Comparison of ENCODE assay signal across 8 cellular contexts in the genomic region with DNA sequence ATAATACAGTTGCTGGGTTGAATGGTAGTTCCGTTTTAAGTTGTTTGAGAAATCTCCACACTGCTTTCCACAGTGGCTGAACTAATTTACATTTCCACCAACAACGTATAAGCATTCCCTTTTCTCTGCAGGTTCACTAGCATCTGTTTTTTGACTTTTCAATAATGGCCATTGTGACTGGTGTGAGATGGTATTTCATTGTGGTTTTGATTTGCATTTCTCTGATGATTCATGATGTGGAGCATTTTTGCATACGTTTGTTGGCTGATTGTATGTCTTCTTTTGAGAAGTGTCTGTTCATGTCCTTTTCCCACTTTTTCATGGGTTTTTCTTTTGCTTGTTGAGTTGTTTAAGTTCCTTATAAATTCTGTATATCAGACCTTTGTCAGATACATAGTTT.
DNase-seq lines count a peak whose midpoint lies in the region; ATAC-seq, FAIRE-seq and TF ChIP-seq lines count a peak whose summit lies in the region.
"Not testable (repeated sequence)": the region's sequence is repeated elsewhere in the genome, so short reads cannot be mapped to it uniquely, and the experiment has no call there.

No MANE protein-coding gene starts in this region.

- not testable (repeated sequence) for H3K4me3 Mint-ChIP-seq in activated T-helper 17 cell treated with anti-CD3 and anti-CD28 coated beads, Interleukin-2, amount 50 U/mL, for 72 hours
- H3K4me3 Mint-ChIP-seq in progenitor cell of endocrine pancreas (ENCODE audit: low read depth), result peak overlapping the region; percentile 20

- intact Hi-C loops in PC-3 (cut with micrococcal nuclease), result not testable (repeated sequence)

- H3K9me3 ChIP-seq in Karpas-422 (ENCODE audit: low read length); PC-3 (ENCODE audit: low read length): not testable (repeated sequence)

- peaks cover 17% of the 10 kb centered on the region for H3K4me1 Mint-ChIP-seq in activated T-helper 17 cell treated with anti-CD3 and anti-CD28 coated beads, Interleukin-2, amount 50 U/mL, for 72 hours
- H3K4me1 Mint-ChIP-seq in progenitor cell of endocrine pancreas (ENCODE audit: low read depth), result peaks cover 13% of the 10 kb centered on the region

- CTCF ChIA-PET in PC-3 (lab: Charles Lee), result not testable (repeated sequence)

- H3F3A ChIP-seq in PC-3 (ENCODE audit: low read length, unreplicated experiment), result not testable (repeated sequence)

- H3K4me2 ChIP-seq in Karpas-422 (ENCODE audit: low read depth, low read length, poor library complexity, severe bottlenecking); PC-3 (ENCODE audit: low read length): not testable (repeated sequence)

- POLR2A ChIA-PET in PC-3 (lab: Charles Lee; ENCODE audit: unreplicated experiment), result not testable (repeated sequence)

- not testable (repeated sequence) for H3K27me3 Mint-ChIP-seq in activated T-helper 17 cell treated with anti-CD3 and anti-CD28 coated beads, Interleukin-2, amount 50 U/mL, for 72 hours
- peaks cover 18% of the 10 kb centered on the region for H3K27me3 Mint-ChIP-seq in progenitor cell of endocrine pancreas

- H3K4me3 ChIP-seq in Karpas-422 (ENCODE audit: low read length); PC-3 (ENCODE audit: low read length); bronchial epithelial cell (ENCODE audit: low read depth, low read length); fibroblast of villous mesenchyme (ENCODE audit: low read depth, low read length): not testable (repeated sequence)

- ATAC-seq in PC-3, result not testable (repeated sequence)
- ATAC-seq in activated T-helper 17 cell treated with anti-CD3 and anti-CD28 coated beads, Interleukin-2, amount 50 U/mL, for 72 hours (replicated peaks), result peak; percentile 15

- H3K9ac ChIP-seq in Karpas-422 (ENCODE audit: low read length); PC-3 (ENCODE audit: low read length): not testable (repeated sequence)

- not testable (repeated sequence) for H3K9me3 Mint-ChIP-seq in activated T-helper 17 cell treated with anti-CD3 and anti-CD28 coated beads, Interleukin-2, amount 50 U/mL, for 72 hours; progenitor cell of endocrine pancreas (ENCODE audit: low read depth)

- H3K27ac Mint-ChIP-seq in activated T-helper 17 cell treated with anti-CD3 and anti-CD28 coated beads, Interleukin-2, amount 50 U/mL, for 72 hours; progenitor cell of endocrine pancreas: not testable (repeated sequence)

- H3K9me2 ChIP-seq in Karpas-422 (replicated peaks; ENCODE audit: insufficient read depth, low read length); PC-3 (replicated peaks; ENCODE audit: low read length): not testable (repeated sequence)

- H3K27me3 ChIP-seq in Karpas-422 (ENCODE audit: low read length); PC-3 (ENCODE audit: low read length); bronchial epithelial cell (ENCODE audit: control insufficient read depth, insufficient read depth, low read length): not testable (repeated sequence)

- not testable (repeated sequence) for H3K36me3 Mint-ChIP-seq in activated T-helper 17 cell treated with anti-CD3 and anti-CD28 coated beads, Interleukin-2, amount 50 U/mL, for 72 hours (ENCODE audit: low read depth); progenitor cell of endocrine pancreas (ENCODE audit: insufficient read depth)

- not testable (repeated sequence) for H2AFZ ChIP-seq in Karpas-422 (ENCODE audit: low read length); PC-3 (ENCODE audit: low read length)

- BruUV-seq in PC-3 (replicated peaks; lab: Mats Ljungman, UMichigan), result not testable (repeated sequence)

- H3K27ac ChIP-seq in Karpas-422 (ENCODE audit: low read length); PC-3 (ENCODE audit: low read length): not testable (repeated sequence)

- not testable (repeated sequence) for H3K79me2 ChIP-seq in Karpas-422 (ENCODE audit: low read length); PC-3 (ENCODE audit: low read length)

- peaks cover 45% of the 10 kb centered on the region for H3K4me1 ChIP-seq in Karpas-422 (ENCODE audit: low read length)
- peaks cover 18% of the 10 kb centered on the region for H3K4me1 ChIP-seq in PC-3 (ENCODE audit: insufficient read depth, low read length)

- TF ChIP-seq CTCF in PC-3 (conservative IDR thresholded peaks at IDR 0.05; ENCODE audit: low read depth, low read length); bronchial epithelial cell (IDR thresholded peaks at IDR 0.05; ENCODE audit: insufficient read depth, low read length, severe bottlenecking); fibroblast of villous mesenchyme (IDR thresholded peaks at IDR 0.05; ENCODE audit: insufficient read depth, low read depth, low read length); progenitor cell of endocrine pancreas (IDR thresholded peaks at IDR 0.05; ENCODE audit: unreplicated experiment): not testable (repeated sequence)

- not testable (repeated sequence) for H3K36me3 ChIP-seq in Karpas-422 (ENCODE audit: insufficient read depth, low read length); PC-3 (ENCODE audit: low read depth, low read length); bronchial epithelial cell (ENCODE audit: control insufficient read depth, insufficient read depth, low read length)

- DNase-seq in A172 (ENCODE audit: low spot score) (peak; percentile 47), ELR (ENCODE audit: low read depth) (peak; percentile 71), Karpas-422 (peak; percentile 52), PC-3 (peak; percentile 39), bronchial epithelial cell (ENCODE audit: low read depth) (peak; percentile 73), fibroblast of villous mesenchyme (ENCODE audit: low read depth) (peak; percentile 20)
- DNase-seq in progenitor cell of endocrine pancreas (ENCODE audit: low spot score, unreplicated experiment), result not testable (repeated sequence)

- not testable (repeated sequence) for H4K20me1 ChIP-seq in Karpas-422 (ENCODE audit: insufficient read depth, low read depth, low read length); PC-3 (ENCODE audit: low read length)

- not testable (repeated sequence) for FAIRE-seq in bronchial epithelial cell (lab: Jason Lieb, UNC)
